18 cellular contexts compared by ENCODE assay signal in genomic region chrX:75623535-75623934, GRCh38.
A peak's percentile ranks its signal among the peaks of the same experiment; 100 is the strongest.
DNase-seq lines count a peak whose midpoint lies in the region; ATAC-seq, FAIRE-seq and TF ChIP-seq lines count a peak whose summit lies in the region.
"Had no signal": no experiment of that assay in that cellular context is flagged by ENCODE, and none has a peak within 500 bp of the region (broad histone marks: within the 10 kb centered on the region; RNA-seq: fewer than 3 reads in every experiment).

No MANE protein-coding gene starts in this region.

- CTCF ChIA-PET in HCT116 (lab: Charles Lee) = no interaction called here

- no peak overlapping the region for H3K27ac ChIP-seq in HCT116 (ENCODE audit: low read depth, low read length)
- H3K27ac ChIP-seq in astrocyte (ENCODE audit: low read depth, low read length) = no peak overlapping the region
- H3K27ac ChIP-seq: tibial nerve had no signal

- H3K4me3 ChIP-seq in HCT116 (replicated peaks in 1 of 2; ENCODE audit: low read depth in 1 of 2, low read length in 2 of 2) (no peak overlapping the region), astrocyte (ENCODE audit: insufficient read depth, low read depth, low read length) (no peak overlapping the region)
- H3K4me3 ChIP-seq: tibial nerve had no signal

- no peak for TF ChIP-seq POLR2A in HCT116 (IDR thresholded peaks at IDR 0.05; ENCODE audit: borderline replicate concordance, extremely low read depth, insufficient read depth, insufficient read length)

- H3K36me3 Mint-ChIP-seq in astrocyte (ENCODE audit: low read depth, unreplicated experiment) = no peaks in the 10 kb centered on the region
- H3K36me3 Mint-ChIP-seq: memory B cell had no signal

- H3K27me3 ChIP-seq in HCT116 (ENCODE audit: insufficient read depth, low read length) (no peaks in the 10 kb centered on the region), astrocyte (ENCODE audit: insufficient read depth, low read length) (no peaks in the 10 kb centered on the region)
- H3K27me3 ChIP-seq: tibial nerve had no signal

- H3K4me2 ChIP-seq in HCT116 (ENCODE audit: low read length) (no peak overlapping the region), astrocyte (ENCODE audit: low read length) (no peak overlapping the region)

- RAD21 ChIA-PET in HCT116 (lab: Charles Lee; ENCODE audit: low non-redundant PET in 1 of 2, low total read pairs in 2 of 2, uncharacterized antibody in 2 of 2, unreplicated experiment in 2 of 2) = no interaction called here

- H3K79me2 ChIP-seq in HCT116 (ENCODE audit: insufficient read depth, low read length) (no peaks in the 10 kb centered on the region), astrocyte (ENCODE audit: insufficient read depth, low read length) (no peaks in the 10 kb centered on the region)

- no peak overlapping the region for H3K27ac Mint-ChIP-seq in astrocyte (ENCODE audit: unreplicated experiment)
- H3K27ac Mint-ChIP-seq: memory B cell; T-helper 2 cell treated with Interferon-gamma antibody and Interleukin-4, amounts not matched to agents 5 μg/mL and 100 μg/mL, for 36 hours had no signal

- TF ChIP-seq CTCF in GM12873 (IDR thresholded peaks at IDR 0.05; ENCODE audit: insufficient read depth, low read depth, low read length, missing control alignments) (peak; percentile 26), HCT116 (IDR thresholded peaks at IDR 0.05 in 2 of 3, conservative IDR thresholded peaks at IDR 0.05 in 1 of 3; ENCODE audit: borderline replicate concordance in 1 of 3, insufficient read depth in 1 of 3, low read depth in 2 of 3, low read length in 2 of 3) (peak in 2 of 3 experiments; percentile 3 to 19; a peak in 1 of 6 replicates), astrocyte (IDR thresholded peaks at IDR 0.05; ENCODE audit: insufficient read depth, low read depth, low read length) (peak; percentile 9)

- intact Hi-C loops in HCT116 (cut with micrococcal nuclease) = no loop called here

- H4K20me1 ChIP-seq in HCT116 (ENCODE audit: insufficient read depth) = no peaks in the 10 kb centered on the region
- no peaks in the 10 kb centered on the region for H4K20me1 ChIP-seq in astrocyte (ENCODE audit: insufficient read depth, low read length)

- no peak overlapping the region for H3K9ac ChIP-seq in HCT116 (ENCODE audit: low read length)
- no peak overlapping the region for H3K9ac ChIP-seq in astrocyte (ENCODE audit: low read length)

- no peaks in the 10 kb centered on the region for H3K9me3 ChIP-seq in HCT116 (ENCODE audit: control insufficient read depth in 1 of 2, insufficient read depth in 1 of 2, low read depth in 1 of 2, low read length in 2 of 2)
- H3K9me3 ChIP-seq in astrocyte (ENCODE audit: insufficient read depth, low read depth, low read length) = no peaks in the 10 kb centered on the region
- H3K9me3 ChIP-seq: tibial nerve had no signal

- ATAC-seq in HCT116 = no peak

- H3K9me2 ChIP-seq in HCT116 (ENCODE audit: insufficient read depth) = no peaks in the 10 kb centered on the region

- H3K36me3 ChIP-seq in HCT116 (ENCODE audit: control insufficient read depth in 1 of 2, insufficient read depth in 2 of 2, low read length in 2 of 2) (no peaks in the 10 kb centered on the region), astrocyte (ENCODE audit: insufficient read depth, low read length) (no peaks in the 10 kb centered on the region)
- H3K36me3 ChIP-seq: tibial nerve had no signal

- FAIRE-seq in astrocyte (lab: Jason Lieb, UNC) = peak; percentile 20
- FAIRE-seq: endothelial cell of umbilical vein, G401.6 had no signal

- no peak for DNase-seq in HCT116 (ENCODE audit: low read depth, low spot score)
- no peak for DNase-seq in astrocyte (ENCODE audit: low read depth)
- peak; percentile 1 for DNase-seq in kidney glomerular epithelial cell (lab: John Stamatoyannopoulos, UW)
- no peak for DNase-seq in stimulated activated CD4-positive, alpha-beta T cell treated with anti-CD3 and anti-CD28 coated beads, Interleukin-1b, Interleukin-23, amount 100 ng/mL, for 48 hours
- DNase-seq in SW480 (ENCODE audit: low spot score) = no peak
- DNase-seq in SKM-1 treated with dmso at 0.1 percent for 144 hours (lab: John Stamatoyannopoulos, UW; ENCODE audit: unreplicated experiment) = no peak
- no peak for DNase-seq in islet precursor cell
- DNase-seq: activated CD4-positive, alpha-beta T cell treated with anti-CD3 and anti-CD28 coated beads, Interleukin-2, amount 50 U/mL, for 48 hours; activated gamma-delta T cell; hippocampal formation; IMR-90; NCI-H2029 treated with DMSO at 0.1 percent for 48 hours had no signal

- H3K4me1 ChIP-seq in HCT116 (ENCODE audit: control insufficient read depth in 1 of 2, insufficient read depth in 2 of 2, low read length in 2 of 2) = no peaks in the 10 kb centered on the region
- no peaks in the 10 kb centered on the region for H3K4me1 ChIP-seq in astrocyte (ENCODE audit: insufficient read depth, low read length)
- H3K4me1 ChIP-seq: tibial nerve had no signal

- no peaks in the 10 kb centered on the region for H3K27me3 Mint-ChIP-seq in astrocyte (ENCODE audit: low read depth, unreplicated experiment)
- H3K27me3 Mint-ChIP-seq: memory B cell had no signal

- POLR2A ChIA-PET in HCT116 (lab: Charles Lee) = no interaction called here

- H3K9me3 Mint-ChIP-seq in astrocyte (ENCODE audit: unreplicated experiment) = no peaks in the 10 kb centered on the region
- H3K9me3 Mint-ChIP-seq: memory B cell; T-helper 2 cell treated with Interferon-gamma antibody and Interleukin-4, amounts not matched to agents 5 μg/mL and 100 μg/mL, for 36 hours had no signal

- H3K4me3 Mint-ChIP-seq in astrocyte (ENCODE audit: unreplicated experiment) = no peak overlapping the region
- H3K4me3 Mint-ChIP-seq: memory B cell; T-helper 2 cell treated with Interferon-gamma antibody and Interleukin-4, amounts not matched to agents 5 μg/mL and 100 μg/mL, for 36 hours had no signal

- no TSS peak for BruUV-seq in HCT116 (replicated peaks; lab: Mats Ljungman, UMichigan)

- peak; percentile 4; the same call in 1 of the 2 replicates for TF ChIP-seq RAD21 in HCT116 (IDR thresholded peaks at IDR 0.05; ENCODE audit: low read depth)

- no peaks in the 10 kb centered on the region for H3K4me1 Mint-ChIP-seq in astrocyte (ENCODE audit: low read depth, unreplicated experiment)
- H3K4me1 Mint-ChIP-seq: memory B cell had no signal

- H2AFZ ChIP-seq in HCT116 (ENCODE audit: low read depth, low read length, poor library complexity, severe bottlenecking) (no peak overlapping the region), astrocyte (ENCODE audit: low read depth, low read length) (no peak overlapping the region)

TF ChIP-seq in HCT116, 20 proteins besides CTCF, POLR2A, EP300 and RAD21:
- TF ChIP-seq YY1 (IDR thresholded peaks at IDR 0.05; ENCODE audit: extremely low read depth, insufficient replicate concordance, low read depth, low read length) = no peak
- no peak for TF ChIP-seq SP1 (IDR thresholded peaks at IDR 0.05; ENCODE audit: low read depth)
- TF ChIP-seq POLR2AphosphoS5 (IDR thresholded peaks at IDR 0.05; ENCODE audit: low read depth, low read length) = no peak
- no peak for TF ChIP-seq ZFX (IDR thresholded peaks at IDR 0.05)
- TF ChIP-seq REST (IDR thresholded peaks at IDR 0.05; ENCODE audit: low read depth) = no peak
- no peak for TF ChIP-seq ZNF274 (IDR thresholded peaks at IDR 0.05; ENCODE audit: low read depth, low read length)
- no peak for TF ChIP-seq SRF (IDR thresholded peaks at IDR 0.05; ENCODE audit: low read depth)
